In the genomic region with DNA sequence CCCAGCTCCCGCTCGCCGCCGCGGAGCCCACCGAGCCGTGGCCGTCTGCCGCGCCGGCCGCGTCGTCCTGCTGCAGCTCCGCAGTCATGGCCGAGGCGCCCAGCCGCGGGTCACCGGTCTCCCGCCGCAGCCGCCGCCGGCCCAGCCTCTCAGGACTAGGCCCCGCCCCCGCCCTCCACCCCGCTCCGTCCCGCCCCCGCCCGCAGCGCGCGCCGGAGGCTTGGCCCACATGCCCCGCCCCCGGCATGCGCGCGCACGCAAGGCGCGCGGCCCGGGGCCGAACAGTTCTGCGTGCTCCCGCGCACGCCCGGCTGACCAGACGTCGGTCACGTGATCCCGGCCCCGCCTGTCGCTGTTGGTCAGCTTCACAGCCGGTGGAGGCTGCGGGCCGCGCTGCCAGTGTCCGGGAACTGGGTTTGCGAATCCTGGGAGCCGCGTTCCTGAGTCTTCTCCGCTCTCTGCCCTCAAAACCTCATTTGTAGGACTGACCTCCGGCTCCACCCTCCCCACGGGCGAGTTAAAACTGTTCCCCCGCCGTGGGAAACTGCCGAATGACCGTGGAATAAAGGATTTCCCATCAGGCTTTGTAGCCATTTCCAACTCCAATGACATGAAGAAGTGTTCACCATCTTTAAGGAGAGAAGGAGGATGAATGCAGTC, we compare ENCODE assay signal across 8 cellular contexts. TPM values are rescaled to one million over a fixed set of nuclear protein-coding genes. Genes with fewer than 3 reads are reported as not detected.
DNase-seq lines count a peak whose midpoint lies in the region; ATAC-seq and TF ChIP-seq lines count a peak whose summit lies in the region.

A gene with protein sequence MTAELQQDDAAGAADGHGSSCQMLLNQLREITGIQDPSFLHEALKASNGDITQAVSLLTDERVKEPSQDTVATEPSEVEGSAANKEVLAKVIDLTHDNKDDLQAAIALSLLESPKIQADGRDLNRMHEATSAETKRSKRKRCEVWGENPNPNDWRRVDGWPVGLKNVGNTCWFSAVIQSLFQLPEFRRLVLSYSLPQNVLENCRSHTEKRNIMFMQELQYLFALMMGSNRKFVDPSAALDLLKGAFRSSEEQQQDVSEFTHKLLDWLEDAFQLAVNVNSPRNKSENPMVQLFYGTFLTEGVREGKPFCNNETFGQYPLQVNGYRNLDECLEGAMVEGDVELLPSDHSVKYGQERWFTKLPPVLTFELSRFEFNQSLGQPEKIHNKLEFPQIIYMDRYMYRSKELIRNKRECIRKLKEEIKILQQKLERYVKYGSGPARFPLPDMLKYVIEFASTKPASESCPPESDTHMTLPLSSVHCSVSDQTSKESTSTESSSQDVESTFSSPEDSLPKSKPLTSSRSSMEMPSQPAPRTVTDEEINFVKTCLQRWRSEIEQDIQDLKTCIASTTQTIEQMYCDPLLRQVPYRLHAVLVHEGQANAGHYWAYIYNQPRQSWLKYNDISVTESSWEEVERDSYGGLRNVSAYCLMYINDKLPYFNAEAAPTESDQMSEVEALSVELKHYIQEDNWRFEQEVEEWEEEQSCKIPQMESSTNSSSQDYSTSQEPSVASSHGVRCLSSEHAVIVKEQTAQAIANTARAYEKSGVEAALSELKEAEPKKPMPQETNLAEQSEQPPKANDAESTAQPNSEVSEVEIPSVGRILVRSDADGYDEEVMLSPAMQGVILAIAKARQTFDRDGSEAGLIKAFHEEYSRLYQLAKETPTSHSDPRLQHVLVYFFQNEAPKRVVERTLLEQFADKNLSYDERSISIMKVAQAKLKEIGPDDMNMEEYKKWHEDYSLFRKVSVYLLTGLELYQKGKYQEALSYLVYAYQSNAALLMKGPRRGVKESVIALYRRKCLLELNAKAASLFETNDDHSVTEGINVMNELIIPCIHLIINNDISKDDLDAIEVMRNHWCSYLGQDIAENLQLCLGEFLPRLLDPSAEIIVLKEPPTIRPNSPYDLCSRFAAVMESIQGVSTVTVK (minus strand): TSS at position 159 of the 660 bp plus-strand sequence. CDS start 71 bp downstream, at position 88.

- peak within 1 kb of the TSS; percentile 96 for H4K91ac ChIP-seq in mesenchymal stem cell (ENCODE audit: low read length)

- H3K27me3 ChIP-seq in mesenchymal stem cell (ENCODE audit: control insufficient read depth in 1 of 2, insufficient read depth in 1 of 2, low read length in 2 of 2) = no peaks in the 10 kb centered on the region

- peak within 1 kb of the TSS in 1 of 2 experiments; percentile 99 for H3K23ac ChIP-seq in mesenchymal stem cell (ENCODE audit: low read length in 2 of 2)

- H4K8ac ChIP-seq in mesenchymal stem cell (ENCODE audit: low read length) = peak within 1 kb of the TSS; percentile 98

- no peak within 1 kb of the TSS for H3K14ac ChIP-seq in mesenchymal stem cell (ENCODE audit: low read length in 2 of 2)

- no peak for TF ChIP-seq CTCF in GM20000 (IDR thresholded peaks at IDR 0.05; ENCODE audit: extremely low read depth, missing control alignments)

- peak within 1 kb of the TSS; percentile 91 for H3K9ac ChIP-seq in mesenchymal stem cell (ENCODE audit: low read length)

- H3K9me3 ChIP-seq in mesenchymal stem cell (ENCODE audit: control insufficient read depth, low read length) = no peaks in the 10 kb centered on the region

- H3K9me3 Mint-ChIP-seq in effector memory CD8-positive, alpha-beta T cell = no peaks in the 10 kb centered on the region

- H2BK12ac ChIP-seq in mesenchymal stem cell (ENCODE audit: low read length in 2 of 2) = no peak within 1 kb of the TSS

- peak within 1 kb of the TSS; percentile 84 for H2AK5ac ChIP-seq in mesenchymal stem cell (ENCODE audit: low read length, severe bottlenecking)

- H3K18ac ChIP-seq in mesenchymal stem cell (ENCODE audit: low read depth in 1 of 2, low read length in 2 of 2) = peak within 1 kb of the TSS; percentile 98 to 99

- H3K4me1 ChIP-seq in mesenchymal stem cell (ENCODE audit: control insufficient read depth, insufficient read depth, low read depth, low read length) = peaks cover 6% of the 10 kb centered on the region

- peaks cover 14% of the 10 kb centered on the region for H3K36me3 Mint-ChIP-seq in effector memory CD8-positive, alpha-beta T cell (ENCODE audit: insufficient read depth)

- peak; percentile 94 for DNase-seq in COLO829 (ENCODE audit: low spot score)
- DNase-seq in GM20000 (ENCODE audit: low spot score) = peak; percentile 98
- peak; percentile 65 for DNase-seq in HS-5 (ENCODE audit: low read depth)
- peak; percentile 85 to 87 for DNase-seq in NOMO-1 (lab: John Stamatoyannopoulos, UW; ENCODE audit: unreplicated experiment in 2 of 2)
- peak; percentile 71 to 76 (median 71) for DNase-seq in activated CD8-positive, alpha-beta memory T cell treated with anti-CD3 and anti-CD28 coated beads for 48 hours (ENCODE audit: low read depth in 2 of 3, low spot score in 2 of 3)
- peak; percentile 67 to 69 (median 69) for DNase-seq in effector memory CD8-positive, alpha-beta T cell
- peak; percentile 94 for DNase-seq in mesenchymal stem cell
- peak; percentile 59 for DNase-seq in stimulated activated CD8-positive, alpha-beta memory T cell treated with anti-CD3 and anti-CD28 coated beads, Interleukin-12 subunit alpha, Interleukin-12 subunit beta, amount 100 ng/mL, for 24 hours (ENCODE audit: extremely low read depth)

- 0% methylated on average over 38 of the region's 74 CpGs for WGBS in mesenchymal stem cell

- peak within 1 kb of the TSS; percentile 94 for H2AFZ ChIP-seq in mesenchymal stem cell (ENCODE audit: low read depth, low read length)

- peak within 1 kb of the TSS; percentile 94 to 95 for H3K4me3 Mint-ChIP-seq in effector memory CD8-positive, alpha-beta T cell

- H2BK120ac ChIP-seq in mesenchymal stem cell (ENCODE audit: low read depth, low read length) = peak within 1 kb of the TSS; percentile 73

- peak within 1 kb of the TSS; percentile 92 for H2BK5ac ChIP-seq in mesenchymal stem cell (ENCODE audit: low read depth, low read length, poor library complexity, severe bottlenecking)

- H3K4me1 Mint-ChIP-seq in effector memory CD8-positive, alpha-beta T cell (ENCODE audit: low read depth in 2 of 2) = peaks cover 42 to 56% of the 10 kb centered on the region in 2 donors

- H3K36me3 ChIP-seq in mesenchymal stem cell (ENCODE audit: control insufficient read depth in 1 of 2, insufficient read depth in 2 of 2, low read depth in 1 of 2, low read length in 2 of 2) = no peaks in the 10 kb centered on the region

- peak within 1 kb of the TSS; percentile 96 for H3K4me2 ChIP-seq in mesenchymal stem cell (ENCODE audit: low read length, poor library complexity, severe bottlenecking)

- H3K4me3 ChIP-seq in mesenchymal stem cell (ENCODE audit: insufficient read depth in 1 of 2, low read depth in 1 of 2, low read length in 2 of 2) = peak within 1 kb of the TSS; percentile 89 to 93

- peak; percentile 79 for ATAC-seq in effector memory CD8-positive, alpha-beta T cell (replicated peaks)

- peak within 1 kb of the TSS; percentile 89 to 96 for H3K27ac Mint-ChIP-seq in effector memory CD8-positive, alpha-beta T cell

- H3K27me3 Mint-ChIP-seq in effector memory CD8-positive, alpha-beta T cell = no peaks in the 10 kb centered on the region

- peak within 1 kb of the TSS; percentile 99 for H3K27ac ChIP-seq in mesenchymal stem cell (ENCODE audit: low read length, poor library complexity, severe bottlenecking)

- H3K4ac ChIP-seq in mesenchymal stem cell (ENCODE audit: low read depth in 1 of 2, low read length in 2 of 2) = peak within 1 kb of the TSS; percentile 81 to 96

- H2BK15ac ChIP-seq in mesenchymal stem cell (ENCODE audit: low read depth, poor library complexity, severe bottlenecking) = peak within 1 kb of the TSS; percentile 69

- peaks cover 12% of the 10 kb centered on the region for H3K79me1 ChIP-seq in mesenchymal stem cell (replicated peaks; ENCODE audit: low read length, poor library complexity, severe bottlenecking)

RNA-seq across cellular contexts. Expression of the gene that starts here (rescaled TPM):
- polyA plus RNA-seq in mesenchymal stem cell (2013, experiment 1 of 2) = 10.4 TPM
- 11.0 TPM for polyA plus RNA-seq in mesenchymal stem cell (2013, experiment 2 of 2)

Comparison
In these comparisons a context has a peak if more than half of its experiments do, and no peak if none do; other contexts are left out.
1. Peak in every context shown above with its lines: DNase-seq, ATAC-seq, H3K4me3 ChIP-seq and H3K27ac ChIP-seq.